Comparison of ENCODE assay signal across 1 cellular context in genomic region chr10:62031522-62031921, GRCh38.
TF ChIP-seq lines count a peak whose summit lies in the region.

No MANE protein-coding gene starts in this region.

TF ChIP-seq in IMR-90, 13 proteins besides CTCF, POLR2A, EP300 and RAD21:
- TF ChIP-seq RFX5 (IDR thresholded peaks at IDR 0.05; ENCODE audit: low read depth, low read length), result no peak
- no peak for TF ChIP-seq MAFK (IDR thresholded peaks at IDR 0.05; ENCODE audit: low read depth, low read length)
- no peak for TF ChIP-seq RCOR1 (IDR thresholded peaks at IDR 0.05; ENCODE audit: insufficient replicate concordance, low read length)
- TF ChIP-seq MXI1 (IDR thresholded peaks at IDR 0.05; ENCODE audit: borderline replicate concordance, low read depth, low read length), result no peak
- TF ChIP-seq, protein P1, sequence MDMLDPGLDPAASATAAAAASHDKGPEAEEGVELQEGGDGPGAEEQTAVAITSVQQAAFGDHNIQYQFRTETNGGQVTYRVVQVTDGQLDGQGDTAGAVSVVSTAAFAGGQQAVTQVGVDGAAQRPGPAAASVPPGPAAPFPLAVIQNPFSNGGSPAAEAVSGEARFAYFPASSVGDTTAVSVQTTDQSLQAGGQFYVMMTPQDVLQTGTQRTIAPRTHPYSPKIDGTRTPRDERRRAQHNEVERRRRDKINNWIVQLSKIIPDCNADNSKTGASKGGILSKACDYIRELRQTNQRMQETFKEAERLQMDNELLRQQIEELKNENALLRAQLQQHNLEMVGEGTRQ (IDR thresholded peaks at IDR 0.05; ENCODE audit: low read depth, low read length), result no peak
- TF ChIP-seq BHLHE40 (IDR thresholded peaks at IDR 0.05; ENCODE audit: low read depth, low read length), result no peak
- no peak for TF ChIP-seq MAZ (IDR thresholded peaks at IDR 0.05; ENCODE audit: borderline replicate concordance, low read depth, low read length)
- TF ChIP-seq SMC3 (IDR thresholded peaks at IDR 0.05; ENCODE audit: low read depth, low read length), result no peak
- no peak for TF ChIP-seq NFE2L2 (IDR thresholded peaks at IDR 0.05; ENCODE audit: low read depth, low read length)
- no peak for TF ChIP-seq CHD1 (IDR thresholded peaks at IDR 0.05; ENCODE audit: low read depth, low read length)
- no peak for TF ChIP-seq FOS (IDR thresholded peaks at IDR 0.05; ENCODE audit: low read depth, low read length)
- TF ChIP-seq CEBPB (IDR thresholded peaks at IDR 0.05; ENCODE audit: low read depth, low read length), result no peak
- no peak for TF ChIP-seq ELK1 (IDR thresholded peaks at IDR 0.05; ENCODE audit: borderline replicate concordance, low read depth, low read length)
